2 cellular contexts compared by ENCODE assay signal in the genomic region with DNA sequence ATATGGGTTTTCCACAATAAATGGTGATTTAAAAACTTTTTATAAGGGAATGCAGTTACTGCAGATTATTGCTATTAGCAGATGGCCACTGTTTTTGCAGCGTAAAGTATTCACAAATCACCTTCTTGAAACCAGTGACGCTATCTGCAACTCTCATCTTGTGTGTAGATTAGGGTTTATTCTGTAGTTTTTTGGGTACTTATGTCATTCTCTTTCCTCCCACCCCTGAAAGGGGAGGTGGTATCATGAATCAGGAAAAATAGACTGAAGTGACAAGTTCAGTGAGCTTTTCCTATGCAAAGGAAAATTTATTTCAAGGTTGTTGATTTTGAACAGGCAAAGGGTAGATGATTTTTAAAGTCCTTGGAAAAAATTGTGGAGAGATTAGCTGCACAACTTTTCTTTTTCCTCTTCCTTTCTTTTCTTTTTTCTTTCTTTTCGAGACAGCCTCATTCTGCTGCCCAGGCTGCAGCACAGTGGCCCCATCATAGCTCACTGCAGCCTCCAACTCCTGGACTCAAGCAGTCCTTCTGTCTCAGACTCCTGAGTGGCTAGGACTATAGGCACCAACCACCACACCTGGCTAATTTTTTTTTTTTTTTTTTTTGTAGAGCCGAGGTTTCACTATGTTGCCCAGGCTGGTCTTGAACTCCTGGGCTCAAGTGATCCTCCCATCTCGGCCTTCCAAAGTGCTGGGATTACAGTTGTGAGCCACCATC.
TF ChIP-seq lines count a peak whose summit lies in the region.

No MANE protein-coding gene starts in this region.

TF ChIP-seq in SK-N-SH, 30 proteins besides CTCF, POLR2A, EP300 and RAD21 (continued from another document):
- TF ChIP-seq ZBTB33 (IDR thresholded peaks at IDR 0.05; ENCODE audit: borderline replicate concordance, low read depth) (no peak), SMC3 (IDR thresholded peaks at IDR 0.05; ENCODE audit: low read depth, low read length) (no peak), YY1 (IDR thresholded peaks at IDR 0.05; ENCODE audit: low read depth) (no peak), NRF1 (IDR thresholded peaks at IDR 0.05; ENCODE audit: low read depth, low read length) (no peak), EZH2phosphoT487 (IDR thresholded peaks at IDR 0.05; ENCODE audit: borderline replicate concordance, low read depth) (no peak), GABPA (IDR thresholded peaks at IDR 0.05; ENCODE audit: low read depth) (no peak), RFX5 (IDR thresholded peaks at IDR 0.05; ENCODE audit: low read length) (no peak), GATA2 (CRISPR knock-in tag; IDR thresholded peaks at IDR 0.05) (no peak), MEF2A (IDR thresholded peaks at IDR 0.05; ENCODE audit: borderline replicate concordance, low read depth) (no peak), IRF3 (IDR thresholded peaks at IDR 0.05; ENCODE audit: low read depth, low read length) (no peak)
- TF ChIP-seq, protein P1, sequence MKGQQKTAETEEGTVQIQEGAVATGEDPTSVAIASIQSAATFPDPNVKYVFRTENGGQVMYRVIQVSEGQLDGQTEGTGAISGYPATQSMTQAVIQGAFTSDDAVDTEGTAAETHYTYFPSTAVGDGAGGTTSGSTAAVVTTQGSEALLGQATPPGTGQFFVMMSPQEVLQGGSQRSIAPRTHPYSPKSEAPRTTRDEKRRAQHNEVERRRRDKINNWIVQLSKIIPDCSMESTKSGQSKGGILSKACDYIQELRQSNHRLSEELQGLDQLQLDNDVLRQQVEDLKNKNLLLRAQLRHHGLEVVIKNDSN (IDR thresholded peaks at IDR 0.05; ENCODE audit: borderline replicate concordance, low read depth) = no peak

TF ChIP-seq in SK-N-SH treated with all-trans-retinoic acid at 6 μM for 48 hours, 23 proteins besides CTCF, POLR2A, EP300 and RAD21 (continued from another document):
- no peak for TF ChIP-seq TSHZ2 (CRISPR knock-in tag; IDR thresholded peaks at IDR 0.05)
- no peak for TF ChIP-seq BACH2 (CRISPR knock-in tag; IDR thresholded peaks at IDR 0.05; ENCODE audit: borderline replicate concordance)
- TF ChIP-seq ISL1 (CRISPR knock-in tag; IDR thresholded peaks at IDR 0.05) = no peak
- no peak for TF ChIP-seq GLIS3 (CRISPR knock-in tag; IDR thresholded peaks at IDR 0.05)
- no peak for TF ChIP-seq ARNTL (CRISPR knock-in tag; IDR thresholded peaks at IDR 0.05; ENCODE audit: borderline replicate concordance, low read depth)
- no peak for TF ChIP-seq ZNF8 (CRISPR knock-in tag; IDR thresholded peaks at IDR 0.05)
- no peak for TF ChIP-seq TCF4 (CRISPR knock-in tag; IDR thresholded peaks at IDR 0.05; ENCODE audit: borderline replicate concordance)
- no peak for TF ChIP-seq POU6F1 (CRISPR knock-in tag; IDR thresholded peaks at IDR 0.05; ENCODE audit: borderline replicate concordance, low read depth)
- TF ChIP-seq, protein P2, sequence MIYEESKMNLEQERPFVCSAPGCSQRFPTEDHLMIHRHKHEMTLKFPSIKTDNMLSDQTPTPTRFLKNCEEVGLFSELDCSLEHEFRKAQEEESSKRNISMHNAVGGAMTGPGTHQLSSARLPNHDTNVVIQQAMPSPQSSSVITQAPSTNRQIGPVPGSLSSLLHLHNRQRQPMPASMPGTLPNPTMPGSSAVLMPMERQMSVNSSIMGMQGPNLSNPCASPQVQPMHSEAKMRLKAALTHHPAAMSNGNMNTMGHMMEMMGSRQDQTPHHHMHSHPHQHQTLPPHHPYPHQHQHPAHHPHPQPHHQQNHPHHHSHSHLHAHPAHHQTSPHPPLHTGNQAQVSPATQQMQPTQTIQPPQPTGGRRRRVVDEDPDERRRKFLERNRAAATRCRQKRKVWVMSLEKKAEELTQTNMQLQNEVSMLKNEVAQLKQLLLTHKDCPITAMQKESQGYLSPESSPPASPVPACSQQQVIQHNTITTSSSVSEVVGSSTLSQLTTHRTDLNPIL (CRISPR knock-in tag; IDR thresholded peaks at IDR 0.05; ENCODE audit: low read depth) = no peak
